8 cellular contexts compared by ENCODE assay signal in genomic region chrX:40172169-40172979, GRCh38.
A peak's percentile ranks its signal among the peaks of the same experiment; 100 is the strongest.
DNase-seq lines count a peak whose midpoint lies in the region; ATAC-seq and TF ChIP-seq lines count a peak whose summit lies in the region.

No MANE protein-coding gene starts in this region.

- POLR2A ChIA-PET in WTC11 (lab: Charles Lee): interaction anchor here (1.1 to 2.3 kb wide), 3 partner anchors 15 to 74 kb away, joined by 3 to 7 read pairs (median 3); partner anchors contain the start of gene BCOR

- no peak for TF ChIP-seq CTCF in WTC11 (IDR thresholded peaks at IDR 0.05)

- H3K4me1 Mint-ChIP-seq in WTC11: peaks cover 36% of the 10 kb centered on the region
- H3K4me1 Mint-ChIP-seq in naive B cell: peaks cover 26 to 56% (median 39%) of the 10 kb centered on the region in 3 donors

- H3K27ac Mint-ChIP-seq in WTC11: peak overlapping the region; percentile 98; the same call in 1 of the 2 replicates
- peak overlapping the region; percentile 92 to 100 (median 99) for H3K27ac Mint-ChIP-seq in naive B cell

- H3K4me3 Mint-ChIP-seq in WTC11 (peak overlapping the region; percentile 72), naive B cell (peak overlapping the region; percentile 85 to 96 (median 95))

- peak; percentile 42 for DNase-seq in activated naive CD4-positive, alpha-beta T cell treated with Interleukin-2 at 50 U/mL for 16 hours
- DNase-seq in activated naive CD4-positive, alpha-beta T cell (lab: John Stamatoyannopoulos, UW): no peak
- DNase-seq in WTC11 (ENCODE audit: low spot score) (peak; percentile 16), naive B cell (no peak), DMS79 (lab: John Stamatoyannopoulos, UW) (no peak), hippocampal formation (lab: John Stamatoyannopoulos, UW) (no peak)

- H3K27me3 Mint-ChIP-seq in WTC11 (ENCODE audit: low read depth): peaks cover 8% of the 10 kb centered on the region
- H3K27me3 Mint-ChIP-seq in naive B cell: peaks cover 0 to 5% (median 0%) of the 10 kb centered on the region in 3 donors

- ATAC-seq in WTC11 (no peak), esophagus mucosa (peak; percentile 6), naive B cell (ENCODE audit: low read depth in 2 of 2) (no peak), GM21529 (IDR thresholded peaks at IDR 0.05; ENCODE audit: unreplicated experiment) (no peak)

- H3K9me3 Mint-ChIP-seq in WTC11 (no peaks in the 10 kb centered on the region), naive B cell (peaks cover 0 to 9% (median 0%) of the 10 kb centered on the region in 7 donors)

- no peaks in the 10 kb centered on the region for H3K36me3 Mint-ChIP-seq in WTC11
- no peaks in the 10 kb centered on the region for H3K36me3 Mint-ChIP-seq in naive B cell

- CTCF ChIA-PET in WTC11 (lab: Charles Lee): interaction anchor here (0.8 kb wide), 1 partner anchor 15 kb away, joined by 3 read pairs; no protein-coding TSS in a partner anchor

TF ChIP-seq in WTC11, 78 proteins besides CTCF, POLR2A, EP300 and RAD21:
- TF ChIP-seq TCF7 (CRISPR knock-in tag; IDR thresholded peaks at IDR 0.05; ENCODE audit: low read depth) (no peak), ZNF317 (CRISPR knock-in tag; IDR thresholded peaks at IDR 0.05; ENCODE audit: borderline replicate concordance, low read depth) (peak; percentile 59; the same call in 1 of the 2 replicates)

Comparison
In these comparisons a context has a peak if more than half of its experiments do, and no peak if none do; other contexts are left out.
1. DNase-seq: peak in activated naive CD4-positive, alpha-beta T cell treated with Interleukin-2 at 50 U/mL for 16 hours (single experiment) and WTC11 (single experiment); none in activated naive CD4-positive, alpha-beta T cell (0 of 4), naive B cell (single experiment), DMS79 (single experiment) and hippocampal formation (0 of 2).